25 cellular contexts compared by ENCODE assay signal in the genomic region with DNA sequence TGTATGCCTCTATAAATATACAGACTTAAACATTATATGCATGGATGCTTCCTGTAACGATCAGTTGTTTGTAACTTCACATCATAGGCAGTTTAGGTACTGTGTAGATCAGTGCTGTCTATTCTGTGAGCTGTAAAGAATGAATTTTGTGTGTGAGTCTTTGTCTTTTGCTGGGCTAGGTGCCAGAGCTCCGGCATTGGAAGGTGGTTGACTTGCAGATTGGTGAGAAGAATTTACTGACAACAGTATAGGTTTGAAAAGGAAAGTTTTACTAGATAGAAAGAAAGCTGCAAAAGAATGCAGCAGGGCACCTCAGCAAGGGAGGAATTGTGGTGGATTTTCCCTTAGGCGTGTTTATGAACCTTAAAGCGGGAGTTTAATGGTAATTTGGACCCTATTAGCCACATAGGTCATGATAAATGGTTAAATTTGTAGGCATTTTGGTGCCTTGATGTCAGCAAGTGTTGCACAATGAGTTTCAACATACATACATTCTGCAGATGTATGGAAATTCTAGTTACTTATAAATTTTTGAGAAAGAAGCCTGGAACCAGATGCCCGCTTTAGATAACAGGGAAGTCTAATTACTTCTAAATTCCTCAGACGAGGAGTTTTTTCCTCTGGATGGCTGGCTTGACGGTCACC. TPM values are rescaled to one million over a fixed set of nuclear protein-coding genes. Genes with fewer than 3 reads are reported as not detected.
DNase-seq lines count a peak whose midpoint lies in the region; TF ChIP-seq lines count a peak whose summit lies in the region.
"Had no signal": no experiment of that assay in that cellular context is flagged by ENCODE, and none has a peak within 500 bp of the region (broad histone marks: within the 10 kb centered on the region; RNA-seq: fewer than 3 reads in every experiment).

No MANE protein-coding gene starts in this region.

- no peak for TF ChIP-seq CTCF in A673 (conservative IDR thresholded peaks at IDR 0.05; ENCODE audit: low read depth, low read length)
- TF ChIP-seq CTCF in osteoblast (IDR thresholded peaks at IDR 0.05; ENCODE audit: extremely low read depth, low read depth, low read length) = no peak

- peaks cover 14% of the 10 kb centered on the region for H3K4me1 ChIP-seq in A673 (ENCODE audit: insufficient read depth, low read length, poor library complexity, severe bottlenecking)
- no peaks in the 10 kb centered on the region for H3K4me1 ChIP-seq in osteoblast (ENCODE audit: insufficient read depth, low read length)
- H3K4me1 ChIP-seq: gastroesophageal sphincter, lower lobe of right lung had no signal

- no TSS peak for BruUV-seq in A673 (replicated peaks; lab: Mats Ljungman, UMichigan)

- peak overlapping the region; percentile 96 for H3K27ac ChIP-seq in SK-N-MC
- no peak overlapping the region for H3K27ac ChIP-seq in A673 (ENCODE audit: low read depth, low read length, poor library complexity, severe bottlenecking)
- H3K27ac ChIP-seq in osteoblast (ENCODE audit: low read depth, low read length) = no peak overlapping the region
- H3K27ac ChIP-seq: gastroesophageal sphincter, lower lobe of right lung, ovary, right atrium auricular region, VCaP had no signal

- H3K27me3 ChIP-seq in A673 (replicated peaks; ENCODE audit: insufficient read depth, low read depth, low read length, poor library complexity) = no peaks in the 10 kb centered on the region
- no peaks in the 10 kb centered on the region for H3K27me3 ChIP-seq in osteoblast (ENCODE audit: insufficient read depth, low read length)
- H3K27me3 ChIP-seq: gastroesophageal sphincter, ovary, right atrium auricular region had no signal

- POLR2A ChIA-PET in A673 (lab: Charles Lee; ENCODE audit: low non-redundant PET) = no interaction called here

- H4K20me1 ChIP-seq in osteoblast (ENCODE audit: insufficient read depth, low read length) = no peaks in the 10 kb centered on the region

- intact Hi-C loops in A673 (cut with micrococcal nuclease; ENCODE audit: unreplicated experiment) = no loop called here

- no peaks in the 10 kb centered on the region for H3K79me2 ChIP-seq in osteoblast (ENCODE audit: insufficient read depth, low read length)

- peak overlapping the region; percentile 66 for H3K9ac ChIP-seq in SK-N-MC (ENCODE audit: insufficient read length)

- peak; percentile 16 for DNase-seq in NCI-H2171 treated with DMSO at 0.1 percent for 48 hours (lab: John Stamatoyannopoulos, UW)
- no peak for DNase-seq in NCI-H2171 (lab: John Stamatoyannopoulos, UW)
- peak; percentile 13 for DNase-seq in M059J (ENCODE audit: low read depth)
- DNase-seq in SK-N-MC (ENCODE audit: low read depth, low spot score) = peak; percentile 94
- peak; percentile 63 for DNase-seq in pons (ENCODE audit: low spot score)
- no peak for DNase-seq in A673 (ENCODE audit: low spot score)
- DNase-seq in osteoblast (ENCODE audit: insufficient read length, low spot score, missing footprints) = no peak
- no peak for DNase-seq in effector CD4-positive, alpha-beta T cell
- DNase-seq: activated CD4-positive, alpha-beta T cell treated with anti-CD3 and anti-CD28 coated beads for 36 hours; Calu3; CD4-positive, CD25-positive, alpha-beta regulatory T cell; DND-41; lower lobe of right lung; NCI-H146; NCI-H2107; NCI-H526; nephron progenitor cell; ovary; SHP77 treated with DMSO at 0.1 percent for 48 hours; stimulated activated CD4-positive, alpha-beta T cell treated with anti-CD3 and anti-CD28 coated beads, Interleukin-1b, Interleukin-23, amount 100 ng/mL, for 48 hours; stimulated activated naive CD4-positive, alpha-beta T cell treated with Interleukin-2 at 50 U/mL for 16 hours; T1000 had no signal

- H3K9me3 ChIP-seq in SK-N-MC (ENCODE audit: low read depth, low read length) (no peaks in the 10 kb centered on the region), A673 (ENCODE audit: low read depth, low read length, poor library complexity, severe bottlenecking) (no peaks in the 10 kb centered on the region), osteoblast (ENCODE audit: low read depth, low read length) (no peaks in the 10 kb centered on the region)
- H3K9me3 ChIP-seq: gastroesophageal sphincter, lower lobe of right lung, ovary, right atrium auricular region had no signal

- no peaks in the 10 kb centered on the region for H3K36me3 ChIP-seq in SK-N-MC (ENCODE audit: insufficient read depth, low read length)
- no peaks in the 10 kb centered on the region for H3K36me3 ChIP-seq in A673 (ENCODE audit: insufficient read depth, low read length, poor library complexity, severe bottlenecking)
- H3K36me3 ChIP-seq in osteoblast (ENCODE audit: insufficient read depth, low read length) = no peaks in the 10 kb centered on the region
- H3K36me3 ChIP-seq: gastroesophageal sphincter, lower lobe of right lung, ovary, right atrium auricular region had no signal

- H2AFZ ChIP-seq in osteoblast (ENCODE audit: low read length) = no peak overlapping the region

- CTCF ChIA-PET in A673 (lab: Charles Lee) = no interaction called here

- H3K4me3 ChIP-seq in SK-N-MC (peak overlapping the region; percentile 76), A673 (ENCODE audit: low read depth, low read length, poor library complexity, severe bottlenecking) (no peak overlapping the region), osteoblast (ENCODE audit: insufficient read depth, low read length) (no peak overlapping the region)
- H3K4me3 ChIP-seq: gastroesophageal sphincter, lower lobe of right lung, ovary, right atrium auricular region had no signal

- H3K4me2 ChIP-seq in osteoblast (ENCODE audit: insufficient read depth, low read length) = no peak overlapping the region

RNA-seq across cellular contexts. Expression of a gene that starts 6.7 kb away (rescaled TPM):
- total RNA-seq in M059J (2014; rRNA removed; shearing (Covaris generic)) = 62.5 and 79.6 TPM in 2 replicates
- 2.2 and 4.2 TPM in 2 replicates for total RNA-seq in A673 (2021)
- 25.0 and 25.7 TPM in 2 replicates for total RNA-seq in osteoblast
- total RNA-seq: CD4-positive, CD25-positive, alpha-beta regulatory T cell had no signal

RNA-seq across cellular contexts. Expression of a gene that starts 13.1 kb away (rescaled TPM):
- total RNA-seq in M059J (2014; rRNA removed; shearing (Covaris generic)) = 46.0 and 46.4 TPM in 2 replicates
- 53.1 and 54.9 TPM in 2 replicates for total RNA-seq in A673 (2021)
- 62.5 and 68.0 TPM in 2 replicates for total RNA-seq in osteoblast

Comparison
In these comparisons a context has a peak if more than half of its experiments do, and no peak if none do; other contexts are left out.
1. DNase-seq: peak in NCI-H2171 treated with DMSO at 0.1 percent for 48 hours (single experiment), M059J (single experiment), SK-N-MC (single experiment) and pons (single experiment); none in NCI-H2171 (single experiment), A673 (single experiment), osteoblast (single experiment) and effector CD4-positive, alpha-beta T cell (single experiment).